29 cellular contexts compared by ENCODE assay signal in genomic region chr18:6367208-6367607, GRCh38. TPM values are rescaled to one million over a fixed set of nuclear protein-coding genes. Genes with fewer than 3 reads are reported as not detected.
"Had no signal": no experiment of that assay in that cellular context is flagged by ENCODE, and none has a peak within 500 bp of the region (broad histone marks: within the 10 kb centered on the region; RNA-seq: fewer than 3 reads in every experiment).

No MANE protein-coding gene starts in this region.

- H3K4me3 ChIP-seq: esophagus squamous epithelium, heart right ventricle, lower lobe of right lung, psoas muscle, sigmoid colon, stomach, thyroid gland had no signal

- H3K36me3 ChIP-seq: esophagus squamous epithelium, heart right ventricle, lower lobe of right lung, sigmoid colon, stomach, thyroid gland had no signal

- H3K27ac ChIP-seq: esophagus squamous epithelium, heart right ventricle, lower lobe of right lung, psoas muscle, sigmoid colon, stomach, thyroid gland had no signal

- H3K4me1 ChIP-seq: psoas muscle had no signal

- DNase-seq: cortex of kidney; effector memory CD8-positive, alpha-beta T cell; erythroblast; esophagus squamous epithelium; foreskin melanocyte; glutamatergic neuron; heart right ventricle; hippocampal formation; immature natural killer cell; islet precursor cell; kidney glomerular epithelial cell; left colon; left ventricle myocardium superior; lower lobe of right lung; naive thymus-derived CD8-positive, alpha-beta T cell; nephron progenitor cell; nucleus accumbens; posterior cingulate gyrus; psoas muscle; right cardiac atrium; sigmoid colon; stimulated activated CD4-positive, alpha-beta T cell treated with anti-CD3 and anti-CD28 coated beads, Interleukin-2, amount 100 ng/mL, for 24 hours; stimulated activated CD4-positive, alpha-beta T cell treated with anti-CD3 and anti-CD28 coated beads, Interleukin-4, amount 100 ng/mL, for 24 hours; stimulated activated naive CD4-positive, alpha-beta T cell treated with Interleukin-2 at 50 U/mL for 16 hours; stomach; thyroid gland had no signal

- FAIRE-seq: endometrium had no signal

- ATAC-seq: effector memory CD8-positive, alpha-beta T cell; heart right ventricle; left colon; lower lobe of right lung; naive thymus-derived CD8-positive, alpha-beta T cell; psoas muscle; stimulated activated effector memory CD8-positive, alpha-beta T cell treated with anti-CD3 and anti-CD28 coated beads, Interleukin-12 subunit alpha, Interleukin-12 subunit beta, amount 100 ng/mL, for 72 hours had no signal

- H3K9me3 ChIP-seq: esophagus squamous epithelium, lower lobe of right lung, psoas muscle, sigmoid colon, stomach, thyroid gland had no signal

- H3K27me3 ChIP-seq: esophagus squamous epithelium, heart right ventricle, sigmoid colon, stomach, thyroid gland had no signal

RNA-seq across cellular contexts. Expression of gene L3MBTL4, which starts 47.5 kb away (rescaled TPM):
- total RNA-seq: myocyte had no signal
